ENCODE assay signal across 8 cellular contexts in genomic region chr7:136069840-136070529, GRCh38.
"Had no signal": no experiment of that assay in that cellular context is flagged by ENCODE, and none has a peak within 500 bp of the region (broad histone marks: within the 10 kb centered on the region; RNA-seq: fewer than 3 reads in every experiment).

No MANE protein-coding gene starts in this region.

- H3K9ac ChIP-seq: GM23248 had no signal

- H3K27ac ChIP-seq: GM23248 had no signal

- H3K4me3 ChIP-seq: GM23248 had no signal

- H2AFZ ChIP-seq: GM23248 had no signal

- DNase-seq: GM23248, GOT3, H9, HCEC 1CT, IMR-90, KBM-7 had no signal

- FAIRE-seq: H54, HTR-8/SVneo had no signal
